ENCODE assay signal across 1 cellular context in genomic region chr19:50741179-50741933, GRCh38.
TF ChIP-seq lines count a peak whose summit lies in the region.

No MANE protein-coding gene starts in this region.

TF ChIP-seq in K562, 482 proteins besides CTCF, POLR2A, EP300 and RAD21 (continued from another document and continues in another):
- no peak for TF ChIP-seq AFF1 (IDR thresholded peaks at IDR 0.05; ENCODE audit: low read depth in 1 of 2, partially characterized antibody in 2 of 2)
- TF ChIP-seq MTA1 (IDR thresholded peaks at IDR 0.05; ENCODE audit: borderline replicate concordance), result no peak
- TF ChIP-seq ZNF354B (CRISPR knock-in tag; IDR thresholded peaks at IDR 0.05), result no peak
- TF ChIP-seq ETS2 (tag; IDR thresholded peaks at IDR 0.05; ENCODE audit: borderline replicate concordance, poor library complexity, severe bottlenecking), result no peak
- no peak for TF ChIP-seq BDP1 (IDR thresholded peaks at IDR 0.05; ENCODE audit: insufficient read depth, insufficient read length)
- TF ChIP-seq SRSF3 (IDR thresholded peaks at IDR 0.05; ENCODE audit: insufficient read depth, low read length), result no peak
- TF ChIP-seq MCM3 (IDR thresholded peaks at IDR 0.05), result no peak
- peak; percentile 52; the same call in 1 of the 2 replicates for TF ChIP-seq GABPA (tag; conservative IDR thresholded peaks at IDR 0.05; ENCODE audit: low read depth)
- no peak for TF ChIP-seq ZFP91 (CRISPR knock-in tag; IDR thresholded peaks at IDR 0.05)
- TF ChIP-seq ZNF124 (CRISPR knock-in tag; IDR thresholded peaks at IDR 0.05), result no peak
- no peak for TF ChIP-seq CEBPG (CRISPR knock-in tag; IDR thresholded peaks at IDR 0.05)
- no peak for TF ChIP-seq CEBPG (tag; conservative IDR thresholded peaks at IDR 0.05 in 1 of 2, IDR thresholded peaks at IDR 0.05 in 1 of 2)
- no peak for TF ChIP-seq CBX2 (IDR thresholded peaks at IDR 0.05; ENCODE audit: insufficient read depth, low read length, poor library complexity, severe bottlenecking)
- TF ChIP-seq ZNF699 (CRISPR knock-in tag; IDR thresholded peaks at IDR 0.05; ENCODE audit: insufficient replicate concordance), result no peak
- TF ChIP-seq COPS2 (conservative IDR thresholded peaks at IDR 0.05), result no peak
- peak; percentile 36 for TF ChIP-seq RBBP5 (IDR thresholded peaks at IDR 0.05; ENCODE audit: borderline replicate concordance, insufficient read depth, low read length, poor library complexity, severe bottlenecking)
- TF ChIP-seq MBD1 (CRISPR knock-in tag; IDR thresholded peaks at IDR 0.05), result no peak
- TF ChIP-seq, protein P1, sequence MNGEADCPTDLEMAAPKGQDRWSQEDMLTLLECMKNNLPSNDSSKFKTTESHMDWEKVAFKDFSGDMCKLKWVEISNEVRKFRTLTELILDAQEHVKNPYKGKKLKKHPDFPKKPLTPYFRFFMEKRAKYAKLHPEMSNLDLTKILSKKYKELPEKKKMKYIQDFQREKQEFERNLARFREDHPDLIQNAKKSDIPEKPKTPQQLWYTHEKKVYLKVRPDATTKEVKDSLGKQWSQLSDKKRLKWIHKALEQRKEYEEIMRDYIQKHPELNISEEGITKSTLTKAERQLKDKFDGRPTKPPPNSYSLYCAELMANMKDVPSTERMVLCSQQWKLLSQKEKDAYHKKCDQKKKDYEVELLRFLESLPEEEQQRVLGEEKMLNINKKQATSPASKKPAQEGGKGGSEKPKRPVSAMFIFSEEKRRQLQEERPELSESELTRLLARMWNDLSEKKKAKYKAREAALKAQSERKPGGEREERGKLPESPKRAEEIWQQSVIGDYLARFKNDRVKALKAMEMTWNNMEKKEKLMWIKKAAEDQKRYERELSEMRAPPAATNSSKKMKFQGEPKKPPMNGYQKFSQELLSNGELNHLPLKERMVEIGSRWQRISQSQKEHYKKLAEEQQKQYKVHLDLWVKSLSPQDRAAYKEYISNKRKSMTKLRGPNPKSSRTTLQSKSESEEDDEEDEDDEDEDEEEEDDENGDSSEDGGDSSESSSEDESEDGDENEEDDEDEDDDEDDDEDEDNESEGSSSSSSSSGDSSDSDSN (IDR thresholded peaks at IDR 0.05; ENCODE audit: borderline replicate concordance in 1 of 2, low read depth in 2 of 2, low read length in 2 of 2), result no peak
- TF ChIP-seq TARDBP (IDR thresholded peaks at IDR 0.05), result no peak
- no peak for TF ChIP-seq ZBTB1 (CRISPR knock-in tag; IDR thresholded peaks at IDR 0.05; ENCODE audit: borderline replicate concordance, low read depth)
- TF ChIP-seq KAT2B (IDR thresholded peaks at IDR 0.05; ENCODE audit: low read depth, low read length), result no peak
- TF ChIP-seq, protein P2, sequence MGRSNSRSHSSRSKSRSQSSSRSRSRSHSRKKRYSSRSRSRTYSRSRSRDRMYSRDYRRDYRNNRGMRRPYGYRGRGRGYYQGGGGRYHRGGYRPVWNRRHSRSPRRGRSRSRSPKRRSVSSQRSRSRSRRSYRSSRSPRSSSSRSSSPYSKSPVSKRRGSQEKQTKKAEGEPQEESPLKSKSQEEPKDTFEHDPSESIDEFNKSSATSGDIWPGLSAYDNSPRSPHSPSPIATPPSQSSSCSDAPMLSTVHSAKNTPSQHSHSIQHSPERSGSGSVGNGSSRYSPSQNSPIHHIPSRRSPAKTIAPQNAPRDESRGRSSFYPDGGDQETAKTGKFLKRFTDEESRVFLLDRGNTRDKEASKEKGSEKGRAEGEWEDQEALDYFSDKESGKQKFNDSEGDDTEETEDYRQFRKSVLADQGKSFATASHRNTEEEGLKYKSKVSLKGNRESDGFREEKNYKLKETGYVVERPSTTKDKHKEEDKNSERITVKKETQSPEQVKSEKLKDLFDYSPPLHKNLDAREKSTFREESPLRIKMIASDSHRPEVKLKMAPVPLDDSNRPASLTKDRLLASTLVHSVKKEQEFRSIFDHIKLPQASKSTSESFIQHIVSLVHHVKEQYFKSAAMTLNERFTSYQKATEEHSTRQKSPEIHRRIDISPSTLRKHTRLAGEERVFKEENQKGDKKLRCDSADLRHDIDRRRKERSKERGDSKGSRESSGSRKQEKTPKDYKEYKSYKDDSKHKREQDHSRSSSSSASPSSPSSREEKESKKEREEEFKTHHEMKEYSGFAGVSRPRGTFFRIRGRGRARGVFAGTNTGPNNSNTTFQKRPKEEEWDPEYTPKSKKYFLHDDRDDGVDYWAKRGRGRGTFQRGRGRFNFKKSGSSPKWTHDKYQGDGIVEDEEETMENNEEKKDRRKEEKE (IDR thresholded peaks at IDR 0.05; ENCODE audit: borderline replicate concordance in 1 of 2, control insufficient read depth in 1 of 2, low read depth in 2 of 2, low read length in 1 of 2), result no peak
- no peak for TF ChIP-seq ZBTB5 (IDR thresholded peaks at IDR 0.05)
- TF ChIP-seq CBFA2T3 (IDR thresholded peaks at IDR 0.05), result peak; percentile 90
- peak; percentile 36; the same call in 1 of the 2 replicates for TF ChIP-seq STAT5A (IDR thresholded peaks at IDR 0.05; ENCODE audit: borderline replicate concordance, low read length)
- no peak for TF ChIP-seq HMG20A (CRISPR knock-in tag; conservative IDR thresholded peaks at IDR 0.05)
- no peak for TF ChIP-seq MAFF (IDR thresholded peaks at IDR 0.05; ENCODE audit: low read length)
- TF ChIP-seq ZNF133 (CRISPR knock-in tag; IDR thresholded peaks at IDR 0.05), result no peak
- no peak for TF ChIP-seq KDM4B (IDR thresholded peaks at IDR 0.05; ENCODE audit: borderline replicate concordance in 2 of 2, low read depth in 1 of 2)
- TF ChIP-seq, protein P3, sequence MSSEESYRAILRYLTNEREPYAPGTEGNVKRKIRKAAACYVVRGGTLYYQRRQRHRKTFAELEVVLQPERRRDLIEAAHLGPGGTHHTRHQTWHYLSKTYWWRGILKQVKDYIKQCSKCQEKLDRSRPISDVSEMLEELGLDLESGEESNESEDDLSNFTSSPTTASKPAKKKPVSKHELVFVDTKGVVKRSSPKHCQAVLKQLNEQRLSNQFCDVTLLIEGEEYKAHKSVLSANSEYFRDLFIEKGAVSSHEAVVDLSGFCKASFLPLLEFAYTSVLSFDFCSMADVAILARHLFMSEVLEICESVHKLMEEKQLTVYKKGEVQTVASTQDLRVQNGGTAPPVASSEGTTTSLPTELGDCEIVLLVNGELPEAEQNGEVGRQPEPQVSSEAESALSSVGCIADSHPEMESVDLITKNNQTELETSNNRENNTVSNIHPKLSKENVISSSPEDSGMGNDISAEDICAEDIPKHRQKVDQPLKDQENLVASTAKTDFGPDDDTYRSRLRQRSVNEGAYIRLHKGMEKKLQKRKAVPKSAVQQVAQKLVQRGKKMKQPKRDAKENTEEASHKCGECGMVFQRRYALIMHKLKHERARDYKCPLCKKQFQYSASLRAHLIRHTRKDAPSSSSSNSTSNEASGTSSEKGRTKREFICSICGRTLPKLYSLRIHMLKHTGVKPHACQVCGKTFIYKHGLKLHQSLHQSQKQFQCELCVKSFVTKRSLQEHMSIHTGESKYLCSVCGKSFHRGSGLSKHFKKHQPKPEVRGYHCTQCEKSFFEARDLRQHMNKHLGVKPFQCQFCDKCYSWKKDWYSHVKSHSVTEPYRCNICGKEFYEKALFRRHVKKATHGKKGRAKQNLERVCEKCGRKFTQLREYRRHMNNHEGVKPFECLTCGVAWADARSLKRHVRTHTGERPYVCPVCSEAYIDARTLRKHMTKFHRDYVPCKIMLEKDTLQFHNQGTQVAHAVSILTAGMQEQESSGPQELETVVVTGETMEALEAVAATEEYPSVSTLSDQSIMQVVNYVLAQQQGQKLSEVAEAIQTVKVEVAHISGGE (CRISPR knock-in tag; IDR thresholded peaks at IDR 0.05), result no peak
- no peak for TF ChIP-seq ATF1 (CRISPR knock-in tag; IDR thresholded peaks at IDR 0.05)
- TF ChIP-seq ATF1 (tag; IDR thresholded peaks at IDR 0.05), result peak; percentile 32; the same call in 1 of the 2 replicates
- no peak for TF ChIP-seq RBM14 (IDR thresholded peaks at IDR 0.05; ENCODE audit: borderline replicate concordance, insufficient read depth, low read depth, low read length)
- TF ChIP-seq HNRNPK (IDR thresholded peaks at IDR 0.05; ENCODE audit: low read depth, low read length, poor library complexity, severe bottlenecking), result no peak
- peak; percentile 72 for TF ChIP-seq TAL1 (IDR thresholded peaks at IDR 0.05)
- no peak for TF ChIP-seq ZNF316 (IDR thresholded peaks at IDR 0.05)
- TF ChIP-seq GTF2E2 (tag; IDR thresholded peaks at IDR 0.05), result no peak
- TF ChIP-seq DIDO1 (tag; IDR thresholded peaks at IDR 0.05; ENCODE audit: low read depth), result no peak
- TF ChIP-seq ZKSCAN3 (CRISPR knock-in tag; IDR thresholded peaks at IDR 0.05), result no peak
- TF ChIP-seq ZNF277 (CRISPR knock-in tag; IDR thresholded peaks at IDR 0.05; ENCODE audit: borderline replicate concordance), result no peak
- no peak for TF ChIP-seq CAMTA2 (CRISPR knock-in tag; conservative IDR thresholded peaks at IDR 0.05)
- no peak for TF ChIP-seq PPARD (CRISPR knock-in tag; IDR thresholded peaks at IDR 0.05)
- TF ChIP-seq RNF2 (IDR thresholded peaks at IDR 0.05), result peak; percentile 48; the same call in 1 of the 2 replicates
